In the genomic region with DNA sequence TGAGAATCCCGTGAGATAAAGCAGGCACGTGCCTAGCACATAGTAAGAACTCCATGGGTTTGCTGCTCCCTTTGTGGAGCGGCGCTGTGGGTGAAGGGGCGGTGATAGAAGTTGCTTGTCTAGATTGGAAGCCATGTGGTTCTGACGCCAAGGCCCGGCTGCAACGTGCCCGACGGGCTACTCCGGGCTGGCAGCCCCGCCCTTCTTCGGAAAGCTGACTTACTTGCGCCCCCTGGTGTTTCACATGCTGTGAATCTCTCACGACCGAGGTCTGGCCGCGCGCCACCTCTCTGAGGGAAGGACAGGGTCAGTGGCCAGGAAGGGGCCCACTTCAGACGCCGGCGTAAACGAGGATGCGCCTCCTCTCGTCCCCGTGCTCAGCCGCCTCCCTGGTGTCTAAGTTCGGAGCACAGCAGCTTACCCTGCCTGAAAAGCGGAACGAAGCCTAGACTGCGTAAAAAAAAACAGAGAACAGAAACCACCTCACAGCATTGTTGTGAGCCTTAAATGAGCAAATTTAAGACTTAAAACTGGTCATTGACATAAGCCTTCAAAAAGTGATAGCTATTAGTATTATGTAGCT, we compare ENCODE assay signal across 1 cellular context.
TF ChIP-seq lines count a peak whose summit lies in the region.

No MANE protein-coding gene starts in this region.

TF ChIP-seq in K562, 482 proteins besides CTCF, POLR2A, EP300 and RAD21 (continued from another document and continues in another):
- TF ChIP-seq, protein P1, sequence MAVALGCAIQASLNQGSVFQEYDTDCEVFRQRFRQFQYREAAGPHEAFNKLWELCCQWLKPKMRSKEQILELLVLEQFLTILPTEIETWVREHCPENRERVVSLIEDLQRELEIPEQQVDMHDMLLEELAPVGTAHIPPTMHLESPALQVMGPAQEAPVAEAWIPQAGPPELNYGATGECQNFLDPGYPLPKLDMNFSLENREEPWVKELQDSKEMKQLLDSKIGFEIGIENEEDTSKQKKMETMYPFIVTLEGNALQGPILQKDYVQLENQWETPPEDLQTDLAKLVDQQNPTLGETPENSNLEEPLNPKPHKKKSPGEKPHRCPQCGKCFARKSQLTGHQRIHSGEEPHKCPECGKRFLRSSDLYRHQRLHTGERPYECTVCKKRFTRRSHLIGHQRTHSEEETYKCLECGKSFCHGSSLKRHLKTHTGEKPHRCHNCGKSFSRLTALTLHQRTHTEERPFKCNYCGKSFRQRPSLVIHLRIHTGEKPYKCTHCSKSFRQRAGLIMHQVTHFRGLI (CRISPR knock-in tag; IDR thresholded peaks at IDR 0.05) = no peak
- TF ChIP-seq, protein P2, sequence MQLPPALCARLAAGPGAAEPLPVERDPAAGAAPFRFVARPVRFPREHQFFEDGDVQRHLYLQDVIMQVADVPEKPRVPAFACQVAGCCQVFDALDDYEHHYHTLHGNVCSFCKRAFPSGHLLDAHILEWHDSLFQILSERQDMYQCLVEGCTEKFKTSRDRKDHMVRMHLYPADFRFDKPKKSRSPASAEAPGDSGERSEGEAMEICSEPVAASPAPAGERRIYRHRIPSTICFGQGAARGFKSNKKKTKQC (CRISPR knock-in tag; IDR thresholded peaks at IDR 0.05) = peak; percentile 97
- no peak for TF ChIP-seq PCBP1 (IDR thresholded peaks at IDR 0.05; ENCODE audit: low read depth, low read length, poor library complexity, severe bottlenecking)
- no peak for TF ChIP-seq HNRNPK (IDR thresholded peaks at IDR 0.05; ENCODE audit: low read depth, low read length, poor library complexity, severe bottlenecking)
- TF ChIP-seq, protein P3, sequence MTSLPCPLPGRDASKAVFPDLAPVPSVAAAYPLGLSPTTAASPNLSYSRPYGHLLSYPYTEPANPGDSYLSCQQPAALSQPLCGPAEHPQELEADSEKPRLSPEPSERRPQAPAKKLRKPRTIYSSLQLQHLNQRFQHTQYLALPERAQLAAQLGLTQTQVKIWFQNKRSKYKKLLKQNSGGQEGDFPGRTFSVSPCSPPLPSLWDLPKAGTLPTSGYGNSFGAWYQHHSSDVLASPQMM (CRISPR knock-in tag; IDR thresholded peaks at IDR 0.05) = no peak
- TF ChIP-seq, protein P4, sequence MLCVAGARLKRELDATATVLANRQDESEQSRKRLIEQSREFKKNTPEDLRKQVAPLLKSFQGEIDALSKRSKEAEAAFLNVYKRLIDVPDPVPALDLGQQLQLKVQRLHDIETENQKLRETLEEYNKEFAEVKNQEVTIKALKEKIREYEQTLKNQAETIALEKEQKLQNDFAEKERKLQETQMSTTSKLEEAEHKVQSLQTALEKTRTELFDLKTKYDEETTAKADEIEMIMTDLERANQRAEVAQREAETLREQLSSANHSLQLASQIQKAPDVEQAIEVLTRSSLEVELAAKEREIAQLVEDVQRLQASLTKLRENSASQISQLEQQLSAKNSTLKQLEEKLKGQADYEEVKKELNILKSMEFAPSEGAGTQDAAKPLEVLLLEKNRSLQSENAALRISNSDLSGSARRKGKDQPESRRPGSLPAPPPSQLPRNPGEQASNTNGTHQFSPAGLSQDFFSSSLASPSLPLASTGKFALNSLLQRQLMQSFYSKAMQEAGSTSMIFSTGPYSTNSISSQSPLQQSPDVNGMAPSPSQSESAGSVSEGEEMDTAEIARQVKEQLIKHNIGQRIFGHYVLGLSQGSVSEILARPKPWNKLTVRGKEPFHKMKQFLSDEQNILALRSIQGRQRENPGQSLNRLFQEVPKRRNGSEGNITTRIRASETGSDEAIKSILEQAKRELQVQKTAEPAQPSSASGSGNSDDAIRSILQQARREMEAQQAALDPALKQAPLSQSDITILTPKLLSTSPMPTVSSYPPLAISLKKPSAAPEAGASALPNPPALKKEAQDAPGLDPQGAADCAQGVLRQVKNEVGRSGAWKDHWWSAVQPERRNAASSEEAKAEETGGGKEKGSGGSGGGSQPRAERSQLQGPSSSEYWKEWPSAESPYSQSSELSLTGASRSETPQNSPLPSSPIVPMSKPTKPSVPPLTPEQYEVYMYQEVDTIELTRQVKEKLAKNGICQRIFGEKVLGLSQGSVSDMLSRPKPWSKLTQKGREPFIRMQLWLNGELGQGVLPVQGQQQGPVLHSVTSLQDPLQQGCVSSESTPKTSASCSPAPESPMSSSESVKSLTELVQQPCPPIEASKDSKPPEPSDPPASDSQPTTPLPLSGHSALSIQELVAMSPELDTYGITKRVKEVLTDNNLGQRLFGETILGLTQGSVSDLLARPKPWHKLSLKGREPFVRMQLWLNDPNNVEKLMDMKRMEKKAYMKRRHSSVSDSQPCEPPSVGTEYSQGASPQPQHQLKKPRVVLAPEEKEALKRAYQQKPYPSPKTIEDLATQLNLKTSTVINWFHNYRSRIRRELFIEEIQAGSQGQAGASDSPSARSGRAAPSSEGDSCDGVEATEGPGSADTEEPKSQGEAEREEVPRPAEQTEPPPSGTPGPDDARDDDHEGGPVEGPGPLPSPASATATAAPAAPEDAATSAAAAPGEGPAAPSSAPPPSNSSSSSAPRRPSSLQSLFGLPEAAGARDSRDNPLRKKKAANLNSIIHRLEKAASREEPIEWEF (CRISPR knock-in tag; IDR thresholded peaks at IDR 0.05) = no peak
- TF ChIP-seq ZNF316 (IDR thresholded peaks at IDR 0.05) = no peak
- TF ChIP-seq, protein P5, sequence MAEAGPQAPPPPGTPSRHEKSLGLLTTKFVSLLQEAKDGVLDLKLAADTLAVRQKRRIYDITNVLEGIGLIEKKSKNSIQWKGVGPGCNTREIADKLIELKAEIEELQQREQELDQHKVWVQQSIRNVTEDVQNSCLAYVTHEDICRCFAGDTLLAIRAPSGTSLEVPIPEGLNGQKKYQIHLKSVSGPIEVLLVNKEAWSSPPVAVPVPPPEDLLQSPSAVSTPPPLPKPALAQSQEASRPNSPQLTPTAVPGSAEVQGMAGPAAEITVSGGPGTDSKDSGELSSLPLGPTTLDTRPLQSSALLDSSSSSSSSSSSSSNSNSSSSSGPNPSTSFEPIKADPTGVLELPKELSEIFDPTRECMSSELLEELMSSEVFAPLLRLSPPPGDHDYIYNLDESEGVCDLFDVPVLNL (CRISPR knock-in tag; IDR thresholded peaks at IDR 0.05; ENCODE audit: low read depth) = 0 out of 2 replicates have a peak, but pooled peaks have one; percentile 54
- no peak for TF ChIP-seq BMI1 (IDR thresholded peaks at IDR 0.05; ENCODE audit: low read length)
- TF ChIP-seq ZNF143 (CRISPR knock-in tag; IDR thresholded peaks at IDR 0.05) = no peak
- TF ChIP-seq ZNF408 (CRISPR knock-in tag; IDR thresholded peaks at IDR 0.05; ENCODE audit: low read depth) = no peak
- TF ChIP-seq, protein P6, sequence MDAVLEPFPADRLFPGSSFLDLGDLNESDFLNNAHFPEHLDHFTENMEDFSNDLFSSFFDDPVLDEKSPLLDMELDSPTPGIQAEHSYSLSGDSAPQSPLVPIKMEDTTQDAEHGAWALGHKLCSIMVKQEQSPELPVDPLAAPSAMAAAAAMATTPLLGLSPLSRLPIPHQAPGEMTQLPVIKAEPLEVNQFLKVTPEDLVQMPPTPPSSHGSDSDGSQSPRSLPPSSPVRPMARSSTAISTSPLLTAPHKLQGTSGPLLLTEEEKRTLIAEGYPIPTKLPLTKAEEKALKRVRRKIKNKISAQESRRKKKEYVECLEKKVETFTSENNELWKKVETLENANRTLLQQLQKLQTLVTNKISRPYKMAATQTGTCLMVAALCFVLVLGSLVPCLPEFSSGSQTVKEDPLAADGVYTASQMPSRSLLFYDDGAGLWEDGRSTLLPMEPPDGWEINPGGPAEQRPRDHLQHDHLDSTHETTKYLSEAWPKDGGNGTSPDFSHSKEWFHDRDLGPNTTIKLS (IDR thresholded peaks at IDR 0.05; ENCODE audit: borderline replicate concordance, low read depth) = peak; percentile 64; the same call in 1 of the 2 replicates
- TF ChIP-seq, protein P7, sequence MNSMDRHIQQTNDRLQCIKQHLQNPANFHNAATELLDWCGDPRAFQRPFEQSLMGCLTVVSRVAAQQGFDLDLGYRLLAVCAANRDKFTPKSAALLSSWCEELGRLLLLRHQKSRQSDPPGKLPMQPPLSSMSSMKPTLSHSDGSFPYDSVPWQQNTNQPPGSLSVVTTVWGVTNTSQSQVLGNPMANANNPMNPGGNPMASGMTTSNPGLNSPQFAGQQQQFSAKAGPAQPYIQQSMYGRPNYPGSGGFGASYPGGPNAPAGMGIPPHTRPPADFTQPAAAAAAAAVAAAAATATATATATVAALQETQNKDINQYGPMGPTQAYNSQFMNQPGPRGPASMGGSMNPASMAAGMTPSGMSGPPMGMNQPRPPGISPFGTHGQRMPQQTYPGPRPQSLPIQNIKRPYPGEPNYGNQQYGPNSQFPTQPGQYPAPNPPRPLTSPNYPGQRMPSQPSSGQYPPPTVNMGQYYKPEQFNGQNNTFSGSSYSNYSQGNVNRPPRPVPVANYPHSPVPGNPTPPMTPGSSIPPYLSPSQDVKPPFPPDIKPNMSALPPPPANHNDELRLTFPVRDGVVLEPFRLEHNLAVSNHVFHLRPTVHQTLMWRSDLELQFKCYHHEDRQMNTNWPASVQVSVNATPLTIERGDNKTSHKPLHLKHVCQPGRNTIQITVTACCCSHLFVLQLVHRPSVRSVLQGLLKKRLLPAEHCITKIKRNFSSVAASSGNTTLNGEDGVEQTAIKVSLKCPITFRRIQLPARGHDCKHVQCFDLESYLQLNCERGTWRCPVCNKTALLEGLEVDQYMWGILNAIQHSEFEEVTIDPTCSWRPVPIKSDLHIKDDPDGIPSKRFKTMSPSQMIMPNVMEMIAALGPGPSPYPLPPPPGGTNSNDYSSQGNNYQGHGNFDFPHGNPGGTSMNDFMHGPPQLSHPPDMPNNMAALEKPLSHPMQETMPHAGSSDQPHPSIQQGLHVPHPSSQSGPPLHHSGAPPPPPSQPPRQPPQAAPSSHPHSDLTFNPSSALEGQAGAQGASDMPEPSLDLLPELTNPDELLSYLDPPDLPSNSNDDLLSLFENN (IDR thresholded peaks at IDR 0.05; ENCODE audit: low read depth in 2 of 2, low read length in 2 of 2) = no peak
- no peak for TF ChIP-seq ZBTB7A (IDR thresholded peaks at IDR 0.05; ENCODE audit: borderline replicate concordance, control insufficient read depth, low read depth, low read length)
- TF ChIP-seq, protein P8, sequence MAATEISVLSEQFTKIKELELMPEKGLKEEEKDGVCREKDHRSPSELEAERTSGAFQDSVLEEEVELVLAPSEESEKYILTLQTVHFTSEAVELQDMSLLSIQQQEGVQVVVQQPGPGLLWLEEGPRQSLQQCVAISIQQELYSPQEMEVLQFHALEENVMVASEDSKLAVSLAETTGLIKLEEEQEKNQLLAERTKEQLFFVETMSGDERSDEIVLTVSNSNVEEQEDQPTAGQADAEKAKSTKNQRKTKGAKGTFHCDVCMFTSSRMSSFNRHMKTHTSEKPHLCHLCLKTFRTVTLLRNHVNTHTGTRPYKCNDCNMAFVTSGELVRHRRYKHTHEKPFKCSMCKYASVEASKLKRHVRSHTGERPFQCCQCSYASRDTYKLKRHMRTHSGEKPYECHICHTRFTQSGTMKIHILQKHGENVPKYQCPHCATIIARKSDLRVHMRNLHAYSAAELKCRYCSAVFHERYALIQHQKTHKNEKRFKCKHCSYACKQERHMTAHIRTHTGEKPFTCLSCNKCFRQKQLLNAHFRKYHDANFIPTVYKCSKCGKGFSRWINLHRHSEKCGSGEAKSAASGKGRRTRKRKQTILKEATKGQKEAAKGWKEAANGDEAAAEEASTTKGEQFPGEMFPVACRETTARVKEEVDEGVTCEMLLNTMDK (IDR thresholded peaks at IDR 0.05; ENCODE audit: borderline replicate concordance, insufficient read depth, low read depth, low read length, poor library complexity, severe bottlenecking) = peak; percentile 52
- peak; percentile 50 for TF ChIP-seq JUND (IDR thresholded peaks at IDR 0.05; ENCODE audit: borderline replicate concordance, low read depth, low read length)
- peak; percentile 64; the same call in 1 of the 3 replicates for TF ChIP-seq JUND (tag; IDR thresholded peaks at IDR 0.05; ENCODE audit: borderline replicate concordance, low read depth, low read length)
- TF ChIP-seq ARHGAP35 (IDR thresholded peaks at IDR 0.05; ENCODE audit: partially characterized antibody) = no peak
- TF ChIP-seq ZNF282 (CRISPR knock-in tag; IDR thresholded peaks at IDR 0.05) = 0 out of 2 replicates have a peak, but pooled peaks have one; percentile 61
- TF ChIP-seq PURB (CRISPR knock-in tag; IDR thresholded peaks at IDR 0.05; ENCODE audit: low read depth) = no peak
- no peak for TF ChIP-seq JUNB (CRISPR knock-in tag; conservative IDR thresholded peaks at IDR 0.05)
- TF ChIP-seq U2AF2 (optimal IDR thresholded peaks at IDR 0.05; ENCODE audit: low read depth, low read length) = no peak
- no peak for TF ChIP-seq ETV6 (IDR thresholded peaks at IDR 0.05; ENCODE audit: borderline replicate concordance in 1 of 2, low read depth in 2 of 2, low read length in 1 of 2)
- TF ChIP-seq ETV6 (CRISPR knock-in tag; IDR thresholded peaks at IDR 0.05; ENCODE audit: borderline replicate concordance) = peak; percentile 87; the same call in 1 of the 2 replicates
- TF ChIP-seq FOXP1 (CRISPR knock-in tag; IDR thresholded peaks at IDR 0.05) = peak; percentile 95; the same call in 1 of the 2 replicates
- no peak for TF ChIP-seq BRD4 (IDR thresholded peaks at IDR 0.05)
- TF ChIP-seq, protein P9, sequence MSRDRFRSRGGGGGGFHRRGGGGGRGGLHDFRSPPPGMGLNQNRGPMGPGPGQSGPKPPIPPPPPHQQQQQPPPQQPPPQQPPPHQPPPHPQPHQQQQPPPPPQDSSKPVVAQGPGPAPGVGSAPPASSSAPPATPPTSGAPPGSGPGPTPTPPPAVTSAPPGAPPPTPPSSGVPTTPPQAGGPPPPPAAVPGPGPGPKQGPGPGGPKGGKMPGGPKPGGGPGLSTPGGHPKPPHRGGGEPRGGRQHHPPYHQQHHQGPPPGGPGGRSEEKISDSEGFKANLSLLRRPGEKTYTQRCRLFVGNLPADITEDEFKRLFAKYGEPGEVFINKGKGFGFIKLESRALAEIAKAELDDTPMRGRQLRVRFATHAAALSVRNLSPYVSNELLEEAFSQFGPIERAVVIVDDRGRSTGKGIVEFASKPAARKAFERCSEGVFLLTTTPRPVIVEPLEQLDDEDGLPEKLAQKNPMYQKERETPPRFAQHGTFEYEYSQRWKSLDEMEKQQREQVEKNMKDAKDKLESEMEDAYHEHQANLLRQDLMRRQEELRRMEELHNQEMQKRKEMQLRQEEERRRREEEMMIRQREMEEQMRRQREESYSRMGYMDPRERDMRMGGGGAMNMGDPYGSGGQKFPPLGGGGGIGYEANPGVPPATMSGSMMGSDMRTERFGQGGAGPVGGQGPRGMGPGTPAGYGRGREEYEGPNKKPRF (IDR thresholded peaks at IDR 0.05; ENCODE audit: low read depth, low read length) = no peak
- no peak for TF ChIP-seq ZFP1 (CRISPR knock-in tag; IDR thresholded peaks at IDR 0.05)
- peak; percentile 55; the same call in 1 of the 2 replicates for TF ChIP-seq CBFB (CRISPR knock-in tag; IDR thresholded peaks at IDR 0.05)
- TF ChIP-seq, protein P10, sequence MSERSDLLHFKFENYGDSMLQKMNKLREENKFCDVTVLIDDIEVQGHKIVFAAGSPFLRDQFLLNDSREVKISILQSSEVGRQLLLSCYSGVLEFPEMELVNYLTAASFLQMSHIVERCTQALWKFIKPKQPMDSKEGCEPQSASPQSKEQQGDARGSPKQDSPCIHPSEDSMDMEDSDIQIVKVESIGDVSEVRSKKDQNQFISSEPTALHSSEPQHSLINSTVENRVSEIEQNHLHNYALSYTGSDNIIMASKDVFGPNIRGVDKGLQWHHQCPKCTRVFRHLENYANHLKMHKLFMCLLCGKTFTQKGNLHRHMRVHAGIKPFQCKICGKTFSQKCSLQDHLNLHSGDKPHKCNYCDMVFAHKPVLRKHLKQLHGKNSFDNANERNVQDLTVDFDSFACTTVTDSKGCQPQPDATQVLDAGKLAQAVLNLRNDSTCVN (CRISPR knock-in tag; IDR thresholded peaks at IDR 0.05) = no peak
